1 cellular context compared by ENCODE assay signal in the genomic region with DNA sequence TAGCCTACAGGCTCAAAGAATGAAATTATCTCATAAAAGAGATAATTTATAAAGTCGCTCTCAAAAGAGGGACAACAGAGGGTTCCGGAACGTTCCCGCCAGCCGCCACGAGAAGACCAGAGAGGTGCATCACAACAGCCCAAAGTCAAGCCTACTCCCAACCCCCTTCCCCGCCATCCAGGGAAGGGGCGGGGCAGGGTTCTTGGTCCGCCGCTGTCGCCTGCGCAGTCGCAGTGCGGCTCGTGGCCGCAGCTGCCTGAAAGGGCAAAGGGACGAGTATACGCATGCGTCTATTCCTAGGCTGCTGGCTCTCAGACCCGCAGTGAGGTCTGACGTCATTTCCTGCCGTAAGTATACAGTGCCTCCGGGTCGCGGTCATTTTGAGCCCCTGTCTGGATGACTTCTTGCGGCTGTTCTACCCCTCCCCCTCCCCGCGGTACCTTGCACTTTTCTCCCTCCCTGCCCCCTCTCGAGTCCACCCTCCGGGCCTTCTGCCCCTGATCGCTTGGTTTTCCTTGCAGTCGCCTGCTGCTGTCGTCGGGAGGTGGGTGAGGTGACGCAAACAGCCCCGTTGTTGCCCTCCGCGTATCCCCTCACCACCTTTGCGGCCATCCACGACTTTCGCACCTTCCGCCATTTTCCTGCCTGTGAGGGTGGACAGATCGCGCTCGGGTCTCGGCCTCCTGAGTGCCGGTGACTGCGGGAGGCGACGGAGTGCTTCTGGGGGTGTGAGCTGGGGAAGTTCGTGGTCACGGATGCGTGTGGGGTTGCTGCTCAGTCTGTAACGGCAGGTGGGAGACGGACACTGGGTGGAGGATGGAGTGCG.
TF ChIP-seq lines count a peak whose summit lies in the region.

A gene with protein sequence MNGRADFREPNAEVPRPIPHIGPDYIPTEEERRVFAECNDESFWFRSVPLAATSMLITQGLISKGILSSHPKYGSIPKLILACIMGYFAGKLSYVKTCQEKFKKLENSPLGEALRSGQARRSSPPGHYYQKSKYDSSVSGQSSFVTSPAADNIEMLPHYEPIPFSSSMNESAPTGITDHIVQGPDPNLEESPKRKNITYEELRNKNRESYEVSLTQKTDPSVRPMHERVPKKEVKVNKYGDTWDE (plus strand): TSS at position 383 of the 826 bp plus-strand sequence. CDS start 1,537 bp downstream, outside the sequence.

TF ChIP-seq in K562, 482 proteins besides CTCF, POLR2A, EP300 and RAD21 (continued from another document and continues in another):
- TF ChIP-seq PML (IDR thresholded peaks at IDR 0.05; ENCODE audit: low read length): peak; percentile 75
- TF ChIP-seq TOE1 (IDR thresholded peaks at IDR 0.05; ENCODE audit: borderline replicate concordance): peak; percentile 64
- no peak for TF ChIP-seq TOE1 (CRISPR knock-in tag; IDR thresholded peaks at IDR 0.05; ENCODE audit: borderline replicate concordance, low read depth)
- TF ChIP-seq E2F8 (IDR thresholded peaks at IDR 0.05; ENCODE audit: low read depth, partially characterized antibody): peak; percentile 79
- TF ChIP-seq ZNF512 (tag; IDR thresholded peaks at IDR 0.05): no peak
- no peak for TF ChIP-seq BHLHE40 (IDR thresholded peaks at IDR 0.05; ENCODE audit: low read length)
- TF ChIP-seq, protein P1, sequence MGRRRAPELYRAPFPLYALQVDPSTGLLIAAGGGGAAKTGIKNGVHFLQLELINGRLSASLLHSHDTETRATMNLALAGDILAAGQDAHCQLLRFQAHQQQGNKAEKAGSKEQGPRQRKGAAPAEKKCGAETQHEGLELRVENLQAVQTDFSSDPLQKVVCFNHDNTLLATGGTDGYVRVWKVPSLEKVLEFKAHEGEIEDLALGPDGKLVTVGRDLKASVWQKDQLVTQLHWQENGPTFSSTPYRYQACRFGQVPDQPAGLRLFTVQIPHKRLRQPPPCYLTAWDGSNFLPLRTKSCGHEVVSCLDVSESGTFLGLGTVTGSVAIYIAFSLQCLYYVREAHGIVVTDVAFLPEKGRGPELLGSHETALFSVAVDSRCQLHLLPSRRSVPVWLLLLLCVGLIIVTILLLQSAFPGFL (CRISPR knock-in tag; IDR thresholded peaks at IDR 0.05): no peak
- no peak for TF ChIP-seq SLC30A9 (CRISPR knock-in tag; IDR thresholded peaks at IDR 0.05)
- peak; percentile 14 to 76; a peak in 2 of 4 replicates for TF ChIP-seq SRF (CRISPR knock-in tag; IDR thresholded peaks at IDR 0.05)
- TF ChIP-seq BRF2 (IDR thresholded peaks at IDR 0.05; ENCODE audit: borderline replicate concordance, insufficient read depth, insufficient read length): no peak
- peak in 1 of 2 experiments; percentile 25; a peak in 1 of 4 replicates for TF ChIP-seq ZMIZ1 (IDR thresholded peaks at IDR 0.05; ENCODE audit: low read depth in 2 of 2, low read length in 2 of 2)
- TF ChIP-seq, protein P2, sequence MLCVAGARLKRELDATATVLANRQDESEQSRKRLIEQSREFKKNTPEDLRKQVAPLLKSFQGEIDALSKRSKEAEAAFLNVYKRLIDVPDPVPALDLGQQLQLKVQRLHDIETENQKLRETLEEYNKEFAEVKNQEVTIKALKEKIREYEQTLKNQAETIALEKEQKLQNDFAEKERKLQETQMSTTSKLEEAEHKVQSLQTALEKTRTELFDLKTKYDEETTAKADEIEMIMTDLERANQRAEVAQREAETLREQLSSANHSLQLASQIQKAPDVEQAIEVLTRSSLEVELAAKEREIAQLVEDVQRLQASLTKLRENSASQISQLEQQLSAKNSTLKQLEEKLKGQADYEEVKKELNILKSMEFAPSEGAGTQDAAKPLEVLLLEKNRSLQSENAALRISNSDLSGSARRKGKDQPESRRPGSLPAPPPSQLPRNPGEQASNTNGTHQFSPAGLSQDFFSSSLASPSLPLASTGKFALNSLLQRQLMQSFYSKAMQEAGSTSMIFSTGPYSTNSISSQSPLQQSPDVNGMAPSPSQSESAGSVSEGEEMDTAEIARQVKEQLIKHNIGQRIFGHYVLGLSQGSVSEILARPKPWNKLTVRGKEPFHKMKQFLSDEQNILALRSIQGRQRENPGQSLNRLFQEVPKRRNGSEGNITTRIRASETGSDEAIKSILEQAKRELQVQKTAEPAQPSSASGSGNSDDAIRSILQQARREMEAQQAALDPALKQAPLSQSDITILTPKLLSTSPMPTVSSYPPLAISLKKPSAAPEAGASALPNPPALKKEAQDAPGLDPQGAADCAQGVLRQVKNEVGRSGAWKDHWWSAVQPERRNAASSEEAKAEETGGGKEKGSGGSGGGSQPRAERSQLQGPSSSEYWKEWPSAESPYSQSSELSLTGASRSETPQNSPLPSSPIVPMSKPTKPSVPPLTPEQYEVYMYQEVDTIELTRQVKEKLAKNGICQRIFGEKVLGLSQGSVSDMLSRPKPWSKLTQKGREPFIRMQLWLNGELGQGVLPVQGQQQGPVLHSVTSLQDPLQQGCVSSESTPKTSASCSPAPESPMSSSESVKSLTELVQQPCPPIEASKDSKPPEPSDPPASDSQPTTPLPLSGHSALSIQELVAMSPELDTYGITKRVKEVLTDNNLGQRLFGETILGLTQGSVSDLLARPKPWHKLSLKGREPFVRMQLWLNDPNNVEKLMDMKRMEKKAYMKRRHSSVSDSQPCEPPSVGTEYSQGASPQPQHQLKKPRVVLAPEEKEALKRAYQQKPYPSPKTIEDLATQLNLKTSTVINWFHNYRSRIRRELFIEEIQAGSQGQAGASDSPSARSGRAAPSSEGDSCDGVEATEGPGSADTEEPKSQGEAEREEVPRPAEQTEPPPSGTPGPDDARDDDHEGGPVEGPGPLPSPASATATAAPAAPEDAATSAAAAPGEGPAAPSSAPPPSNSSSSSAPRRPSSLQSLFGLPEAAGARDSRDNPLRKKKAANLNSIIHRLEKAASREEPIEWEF (CRISPR knock-in tag; IDR thresholded peaks at IDR 0.05): no peak
- peak; percentile 52; the same call in 1 of the 2 replicates for TF ChIP-seq CTBP1 (IDR thresholded peaks at IDR 0.05; ENCODE audit: borderline replicate concordance)
- TF ChIP-seq ELK1 (CRISPR knock-in tag; IDR thresholded peaks at IDR 0.05): no peak
- TF ChIP-seq SUPT5H (IDR thresholded peaks at IDR 0.05): peak; percentile 94
- peak; percentile 75 for TF ChIP-seq ZC3H8 (IDR thresholded peaks at IDR 0.05)
- TF ChIP-seq PRPF4 (IDR thresholded peaks at IDR 0.05; ENCODE audit: insufficient read depth, low read depth, low read length, poor library complexity, severe bottlenecking): peak; percentile 50
- no peak for TF ChIP-seq ZNF121 (CRISPR knock-in tag; conservative IDR thresholded peaks at IDR 0.05)
- TF ChIP-seq FIP1L1 (IDR thresholded peaks at IDR 0.05; ENCODE audit: low read depth, low read length, poor library complexity, severe bottlenecking): peak; percentile 60
- no peak for TF ChIP-seq SREBF2 (CRISPR knock-in tag; IDR thresholded peaks at IDR 0.05)
- TF ChIP-seq ZBTB17 (CRISPR knock-in tag; IDR thresholded peaks at IDR 0.05): 0 out of 2 replicates have a peak, but pooled peaks have one; percentile 35
- TF ChIP-seq ZNF586 (CRISPR knock-in tag; conservative IDR thresholded peaks at IDR 0.05): no peak
- TF ChIP-seq CEBPG (CRISPR knock-in tag; IDR thresholded peaks at IDR 0.05): peak; percentile 71; the same call in 1 of the 2 replicates
- peak in 1 of 2 experiments; percentile 60; a peak in 1 of 4 replicates for TF ChIP-seq CEBPG (tag; conservative IDR thresholded peaks at IDR 0.05 in 1 of 2, IDR thresholded peaks at IDR 0.05 in 1 of 2)
- no peak; the same call in 1 of the 2 replicates for TF ChIP-seq SMARCA5 (IDR thresholded peaks at IDR 0.05)
- no peak for TF ChIP-seq RUNX1 (IDR thresholded peaks at IDR 0.05; ENCODE audit: low read depth)
- no peak for TF ChIP-seq NFYB (IDR thresholded peaks at IDR 0.05; ENCODE audit: extremely low read depth, insufficient read length)
- no peak for TF ChIP-seq BRCA1 (IDR thresholded peaks at IDR 0.05)
- no peak for TF ChIP-seq BRCA1 (CRISPR knock-in tag; IDR thresholded peaks at IDR 0.05)
- TF ChIP-seq C11orf30 (IDR thresholded peaks at IDR 0.05; ENCODE audit: low read depth): peak; percentile 73
- peak; percentile 91; the same call in 1 of the 2 replicates for TF ChIP-seq ZNF589 (CRISPR knock-in tag; IDR thresholded peaks at IDR 0.05; ENCODE audit: low read depth)
- no peak for TF ChIP-seq PHB2 (IDR thresholded peaks at IDR 0.05; ENCODE audit: low read depth)
- no peak for TF ChIP-seq ZNF174 (CRISPR knock-in tag; IDR thresholded peaks at IDR 0.05)
- TF ChIP-seq ZNF449 (CRISPR knock-in tag; IDR thresholded peaks at IDR 0.05): no peak
- no peak for TF ChIP-seq ZKSCAN1 (IDR thresholded peaks at IDR 0.05; ENCODE audit: low read depth, low read length)
- peak; percentile 57; the same call in 1 of the 2 replicates for TF ChIP-seq MTA3 (IDR thresholded peaks at IDR 0.05; ENCODE audit: borderline replicate concordance)
- TF ChIP-seq ZNF583 (CRISPR knock-in tag; IDR thresholded peaks at IDR 0.05): no peak
- TF ChIP-seq NCOA6 (IDR thresholded peaks at IDR 0.05): no peak
- no peak; the same call in 1 of the 2 replicates for TF ChIP-seq EHMT2 (IDR thresholded peaks at IDR 0.05)
- TF ChIP-seq TAF9B (IDR thresholded peaks at IDR 0.05; ENCODE audit: partially characterized antibody): peak; percentile 95
